Comparison of ENCODE assay signal across 2 cellular contexts in genomic region chr1:24285231-24285630, GRCh38.
TF ChIP-seq lines count a peak whose summit lies in the region.

No MANE protein-coding gene starts in this region.

TF ChIP-seq in HCT116, 20 proteins besides CTCF, POLR2A, EP300 and RAD21:
- TF ChIP-seq JUND (IDR thresholded peaks at IDR 0.05) (no peak), ZFX (IDR thresholded peaks at IDR 0.05) (peak; percentile 18; the same call in 1 of the 2 replicates)

TF ChIP-seq in H1, 55 proteins besides CTCF, POLR2A, EP300 and RAD21:
- TF ChIP-seq TEAD4 (IDR thresholded peaks at IDR 0.05; ENCODE audit: low read depth, low read length) = no peak
- no peak for TF ChIP-seq POLR2AphosphoS5 (IDR thresholded peaks at IDR 0.05; ENCODE audit: low read depth, low read length)
- no peak for TF ChIP-seq ASH2L (IDR thresholded peaks at IDR 0.05; ENCODE audit: low read length)
- no peak for TF ChIP-seq NANOG (IDR thresholded peaks at IDR 0.05; ENCODE audit: insufficient read depth, low read depth, low read length, poor library complexity, severe bottlenecking)
- no peak for TF ChIP-seq FOSL1 (IDR thresholded peaks at IDR 0.05; ENCODE audit: insufficient read depth, low read depth, low read length)
- TF ChIP-seq BRCA1 (IDR thresholded peaks at IDR 0.05; ENCODE audit: low read depth, low read length) = no peak
- no peak for TF ChIP-seq NRF1 (IDR thresholded peaks at IDR 0.05; ENCODE audit: low read depth, low read length)
- TF ChIP-seq HDAC2 (IDR thresholded peaks at IDR 0.05; ENCODE audit: borderline replicate concordance in 1 of 2, low read depth in 2 of 2, low read length in 2 of 2) = no peak
- TF ChIP-seq SUZ12 (IDR thresholded peaks at IDR 0.05; ENCODE audit: low read length) = no peak
- TF ChIP-seq MAFK (IDR thresholded peaks at IDR 0.05; ENCODE audit: low read depth, low read length) = no peak
- TF ChIP-seq CBX8 (IDR thresholded peaks at IDR 0.05; ENCODE audit: borderline replicate concordance, low read depth, low read length) = no peak
- TF ChIP-seq EGR1 (IDR thresholded peaks at IDR 0.05; ENCODE audit: borderline replicate concordance, low read depth, low read length) = no peak
- TF ChIP-seq HDAC6 (IDR thresholded peaks at IDR 0.05; ENCODE audit: low read depth, low read length) = no peak
- TF ChIP-seq JUND (IDR thresholded peaks at IDR 0.05; ENCODE audit: low read length) = no peak
- TF ChIP-seq TCF12 (IDR thresholded peaks at IDR 0.05; ENCODE audit: low read depth, low read length) = no peak
- no peak for TF ChIP-seq USF2 (IDR thresholded peaks at IDR 0.05; ENCODE audit: low read length)
TF ChIP-seq in H1: peak in this region for 0.
